In genomic region chr4:60463846-60464502, GRCh38 we compare ENCODE assay signal across 1 cellular context.
TF ChIP-seq lines count a peak whose summit lies in the region.

No MANE protein-coding gene starts in this region.

TF ChIP-seq in GM23338, 12 proteins besides CTCF, POLR2A, EP300 and RAD21 (continued from another document):
- TF ChIP-seq ZNF114 (CRISPR knock-in tag; IDR thresholded peaks at IDR 0.05) (no peak), NANOG (IDR thresholded peaks at IDR 0.05; ENCODE audit: borderline replicate concordance) (no peak), STAT1 (IDR thresholded peaks at IDR 0.05; ENCODE audit: unreplicated experiment) (no peak), REST (IDR thresholded peaks at IDR 0.05; ENCODE audit: unreplicated experiment) (no peak), EZH2 (IDR thresholded peaks at IDR 0.05; ENCODE audit: low read depth, unreplicated experiment) (no peak), ETS1 (IDR thresholded peaks at IDR 0.05) (no peak)
